Comparison of ENCODE assay signal across 1 cellular context in the genomic region with DNA sequence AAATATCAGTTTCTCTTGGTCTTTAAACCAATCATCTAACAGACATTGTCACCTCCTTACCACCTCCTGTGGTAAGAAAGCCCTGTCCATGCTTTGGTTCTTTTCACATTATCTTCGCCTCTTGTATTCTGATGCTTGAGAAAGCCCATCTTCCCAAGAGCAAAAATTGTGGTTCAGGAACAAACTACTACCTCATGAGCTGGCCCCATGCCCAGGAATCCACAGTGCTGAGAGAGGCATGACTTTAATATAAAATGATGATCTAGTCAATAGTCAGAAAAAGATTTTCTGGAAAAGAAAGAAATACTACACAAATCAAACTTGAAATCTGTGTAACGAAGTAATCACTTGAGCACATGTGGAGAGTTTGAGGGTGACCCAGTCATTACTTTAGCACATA.
TF ChIP-seq lines count a peak whose summit lies in the region.

No MANE protein-coding gene starts in this region.

TF ChIP-seq in GM23338, 12 proteins besides CTCF, POLR2A, EP300 and RAD21:
- TF ChIP-seq ZNF462 (CRISPR knock-in tag; IDR thresholded peaks at IDR 0.05) (no peak), EZH2phosphoT487 (IDR thresholded peaks at IDR 0.05; ENCODE audit: unreplicated experiment) (no peak), ETS1 (IDR thresholded peaks at IDR 0.05) (no peak), ZNF114 (CRISPR knock-in tag; IDR thresholded peaks at IDR 0.05) (no peak), JUNB (IDR thresholded peaks at IDR 0.05; ENCODE audit: unreplicated experiment) (no peak)
